In genomic region chr5:166119506-166119905, GRCh38 we compare ENCODE assay signal across 23 cellular contexts.
"Had no signal": no experiment of that assay in that cellular context is flagged by ENCODE, and none has a peak within 500 bp of the region (broad histone marks: within the 10 kb centered on the region; RNA-seq: fewer than 3 reads in every experiment).

No MANE protein-coding gene starts in this region.

- H3K27ac ChIP-seq: colonic mucosa, coronary artery, dorsolateral prefrontal cortex, epithelial cell of prostate, esophagus muscularis mucosa, esophagus squamous epithelium, foreskin keratinocyte, gastrocnemius medialis, gastroesophageal sphincter, heart left ventricle, heart right ventricle had no signal

- H3K36me3 ChIP-seq: colonic mucosa, esophagus muscularis mucosa, esophagus squamous epithelium, gastrocnemius medialis, gastroesophageal sphincter, heart left ventricle, heart right ventricle had no signal

- H3K9me3 ChIP-seq: colonic mucosa, esophagus muscularis mucosa, esophagus squamous epithelium, gastrocnemius medialis, gastroesophageal sphincter had no signal

- H3K4me3 ChIP-seq: colonic mucosa, coronary artery, dorsolateral prefrontal cortex, esophagus muscularis mucosa, esophagus squamous epithelium, gastrocnemius medialis, gastroesophageal sphincter, heart left ventricle, heart right ventricle had no signal

- DNase-seq: colonic mucosa; cortex of kidney; dermis blood vessel endothelial cell; dorsolateral prefrontal cortex; effector CD4-positive, alpha-beta T cell; effector CD8-positive, alpha-beta T cell; effector memory CD4-positive, alpha-beta T cell; effector memory CD8-positive, alpha-beta T cell; endodermal cell; erythroblast; esophagus squamous epithelium; foreskin fibroblast; foreskin keratinocyte; foreskin melanocyte; gastrocnemius medialis; glutamatergic neuron; head of caudate nucleus; heart left ventricle; heart right ventricle had no signal

- H3K27me3 ChIP-seq: colonic mucosa, esophagus muscularis mucosa, esophagus squamous epithelium, foreskin keratinocyte, gastrocnemius medialis, gastroesophageal sphincter, heart left ventricle, heart right ventricle had no signal
